1 cellular context compared by ENCODE assay signal in the genomic region with DNA sequence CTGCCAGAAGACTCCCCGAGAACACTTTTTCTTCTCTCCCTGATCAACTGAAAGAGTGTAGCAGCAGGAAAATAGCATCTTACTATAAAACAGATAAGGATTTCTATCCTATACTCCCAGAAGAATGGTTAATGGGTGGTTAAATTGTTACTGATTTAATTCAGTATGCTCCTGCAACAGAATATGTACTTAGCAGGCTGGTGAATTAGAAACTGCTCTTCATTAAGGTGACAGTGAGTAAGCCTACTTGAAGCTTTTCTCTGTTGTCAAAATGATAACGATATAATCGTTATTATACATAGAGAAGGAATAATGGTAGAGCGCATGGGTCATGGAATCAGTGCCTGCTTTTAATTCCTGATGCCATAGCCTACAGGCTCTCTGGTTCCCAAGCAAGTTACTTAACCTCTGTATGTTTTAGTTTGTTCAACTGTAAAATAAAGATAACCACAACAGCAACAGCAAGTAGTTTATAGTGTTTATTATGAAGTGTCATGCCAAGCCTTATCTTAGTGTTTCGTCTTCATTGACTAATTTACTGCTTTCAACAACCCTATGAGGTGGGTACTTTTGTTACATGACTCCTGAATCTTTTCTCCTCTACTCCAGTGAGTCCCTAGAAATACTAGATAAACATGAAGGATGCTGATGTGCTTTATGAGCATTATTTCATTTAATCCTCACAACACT.
A peak's percentile ranks its signal among the peaks of the same experiment; 100 is the strongest.
TF ChIP-seq lines count a peak whose summit lies in the region.

No MANE protein-coding gene starts in this region.

TF ChIP-seq in HEK293, 187 proteins besides CTCF, POLR2A, EP300 and RAD21 (continued from another document):
- TF ChIP-seq, protein P1, sequence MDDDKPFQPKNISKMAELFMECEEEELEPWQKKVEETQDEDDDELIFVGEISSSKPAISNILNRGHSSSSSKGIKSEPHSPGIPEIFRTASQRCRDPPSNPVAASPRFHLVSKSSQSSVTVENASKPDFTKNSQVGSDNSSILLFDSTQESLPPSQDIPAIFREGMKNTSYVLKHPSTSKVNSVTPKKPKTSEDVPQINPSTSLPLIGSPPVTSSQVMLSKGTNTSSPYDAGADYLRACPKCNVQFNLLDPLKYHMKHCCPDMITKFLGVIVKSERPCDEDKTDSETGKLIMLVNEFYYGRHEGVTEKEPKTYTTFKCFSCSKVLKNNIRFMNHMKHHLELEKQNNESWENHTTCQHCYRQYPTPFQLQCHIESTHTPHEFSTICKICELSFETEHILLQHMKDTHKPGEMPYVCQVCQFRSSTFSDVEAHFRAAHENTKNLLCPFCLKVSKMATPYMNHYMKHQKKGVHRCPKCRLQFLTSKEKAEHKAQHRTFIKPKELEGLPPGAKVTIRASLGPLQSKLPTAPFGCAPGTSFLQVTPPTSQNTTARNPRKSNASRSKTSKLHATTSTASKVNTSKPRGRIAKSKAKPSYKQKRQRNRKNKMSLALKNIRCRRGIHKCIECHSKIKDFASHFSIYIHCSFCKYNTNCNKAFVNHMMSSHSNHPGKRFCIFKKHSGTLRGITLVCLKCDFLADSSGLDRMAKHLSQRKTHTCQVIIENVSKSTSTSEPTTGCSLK (tag by site-specific recombination; IDR thresholded peaks at IDR 0.05) = no peak
- TF ChIP-seq ZNF707 (tag by site-specific recombination; IDR thresholded peaks at IDR 0.05) (no peak), PRDM6 (tag by site-specific recombination; IDR thresholded peaks at IDR 0.05) (peak; percentile 51; the same call in 1 of the 2 replicates), GLI4 (tag by site-specific recombination; IDR thresholded peaks at IDR 0.05) (no peak), SP3 (tag by site-specific recombination; IDR thresholded peaks at IDR 0.05) (no peak), ZNF239 (tag by site-specific recombination; IDR thresholded peaks at IDR 0.05) (no peak), BCL11B (tag by site-specific recombination; IDR thresholded peaks at IDR 0.05; ENCODE audit: low read depth) (no peak), TRIM28 (IDR thresholded peaks at IDR 0.05; ENCODE audit: borderline replicate concordance, low read length) (no peak), ZNF114 (tag by site-specific recombination; IDR thresholded peaks at IDR 0.05) (no peak), ZFP37 (tag by site-specific recombination; IDR thresholded peaks at IDR 0.05) (no peak), GFI1B (tag by site-specific recombination; IDR thresholded peaks at IDR 0.05) (no peak), OSR2 (tag by site-specific recombination; IDR thresholded peaks at IDR 0.05) (peak; percentile 42; the same call in 1 of the 2 replicates), WT1 (tag by site-specific recombination; IDR thresholded peaks at IDR 0.05) (no peak), ZNF561 (tag by site-specific recombination; IDR thresholded peaks at IDR 0.05; ENCODE audit: borderline replicate concordance) (no peak), REPIN1 (tag by site-specific recombination; IDR thresholded peaks at IDR 0.05; ENCODE audit: low read depth) (no peak), ZNF529 (tag by site-specific recombination; IDR thresholded peaks at IDR 0.05; ENCODE audit: insufficient replicate concordance) (no peak), ZNF580 (tag by site-specific recombination; IDR thresholded peaks at IDR 0.05) (peak; percentile 71; the same call in 1 of the 2 replicates), ZNF112 (tag by site-specific recombination; IDR thresholded peaks at IDR 0.05) (no peak), GLIS2 (tag by site-specific recombination; IDR thresholded peaks at IDR 0.05) (no peak)
- TF ChIP-seq, protein P2, sequence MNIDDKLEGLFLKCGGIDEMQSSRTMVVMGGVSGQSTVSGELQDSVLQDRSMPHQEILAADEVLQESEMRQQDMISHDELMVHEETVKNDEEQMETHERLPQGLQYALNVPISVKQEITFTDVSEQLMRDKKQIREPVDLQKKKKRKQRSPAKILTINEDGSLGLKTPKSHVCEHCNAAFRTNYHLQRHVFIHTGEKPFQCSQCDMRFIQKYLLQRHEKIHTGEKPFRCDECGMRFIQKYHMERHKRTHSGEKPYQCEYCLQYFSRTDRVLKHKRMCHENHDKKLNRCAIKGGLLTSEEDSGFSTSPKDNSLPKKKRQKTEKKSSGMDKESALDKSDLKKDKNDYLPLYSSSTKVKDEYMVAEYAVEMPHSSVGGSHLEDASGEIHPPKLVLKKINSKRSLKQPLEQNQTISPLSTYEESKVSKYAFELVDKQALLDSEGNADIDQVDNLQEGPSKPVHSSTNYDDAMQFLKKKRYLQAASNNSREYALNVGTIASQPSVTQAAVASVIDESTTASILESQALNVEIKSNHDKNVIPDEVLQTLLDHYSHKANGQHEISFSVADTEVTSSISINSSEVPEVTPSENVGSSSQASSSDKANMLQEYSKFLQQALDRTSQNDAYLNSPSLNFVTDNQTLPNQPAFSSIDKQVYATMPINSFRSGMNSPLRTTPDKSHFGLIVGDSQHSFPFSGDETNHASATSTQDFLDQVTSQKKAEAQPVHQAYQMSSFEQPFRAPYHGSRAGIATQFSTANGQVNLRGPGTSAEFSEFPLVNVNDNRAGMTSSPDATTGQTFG (tag by site-specific recombination; IDR thresholded peaks at IDR 0.05; ENCODE audit: borderline replicate concordance) = no peak
- TF ChIP-seq, protein P3, sequence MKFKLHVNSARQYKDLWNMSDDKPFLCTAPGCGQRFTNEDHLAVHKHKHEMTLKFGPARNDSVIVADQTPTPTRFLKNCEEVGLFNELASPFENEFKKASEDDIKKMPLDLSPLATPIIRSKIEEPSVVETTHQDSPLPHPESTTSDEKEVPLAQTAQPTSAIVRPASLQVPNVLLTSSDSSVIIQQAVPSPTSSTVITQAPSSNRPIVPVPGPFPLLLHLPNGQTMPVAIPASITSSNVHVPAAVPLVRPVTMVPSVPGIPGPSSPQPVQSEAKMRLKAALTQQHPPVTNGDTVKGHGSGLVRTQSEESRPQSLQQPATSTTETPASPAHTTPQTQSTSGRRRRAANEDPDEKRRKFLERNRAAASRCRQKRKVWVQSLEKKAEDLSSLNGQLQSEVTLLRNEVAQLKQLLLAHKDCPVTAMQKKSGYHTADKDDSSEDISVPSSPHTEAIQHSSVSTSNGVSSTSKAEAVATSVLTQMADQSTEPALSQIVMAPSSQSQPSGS (tag by site-specific recombination; IDR thresholded peaks at IDR 0.05; ENCODE audit: low read depth) = no peak
